Comparison of ENCODE assay signal across 22 cellular contexts in the genomic region with DNA sequence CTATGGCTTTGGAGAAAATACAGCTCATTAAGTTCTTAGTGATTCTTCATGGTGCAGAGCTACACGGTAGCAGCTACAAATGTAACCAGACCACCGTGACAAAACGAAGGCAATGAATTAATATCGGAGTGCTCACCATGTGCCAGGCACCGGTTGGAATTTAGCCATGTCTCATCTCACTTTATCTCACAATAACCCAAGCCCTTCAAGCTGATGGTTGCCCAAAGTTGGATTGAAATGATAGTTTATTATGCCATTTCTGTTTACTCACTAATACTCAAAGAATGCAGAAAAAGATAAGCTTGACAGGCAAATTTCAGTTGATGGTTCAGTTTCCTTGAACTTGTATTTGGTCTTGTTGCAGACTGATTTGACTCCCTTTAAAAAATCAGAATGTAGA.
"Had no signal": no experiment of that assay in that cellular context is flagged by ENCODE, and none has a peak within 500 bp of the region (broad histone marks: within the 10 kb centered on the region; RNA-seq: fewer than 3 reads in every experiment).

No MANE protein-coding gene starts in this region.

- H3K4me3 ChIP-seq: dorsolateral prefrontal cortex, lower lobe of right lung, mucosa of descending colon, right lobe of liver, testis, tibial artery had no signal

- H3K9me3 ChIP-seq: lower lobe of right lung, mucosa of descending colon, right lobe of liver, testis, tibial artery had no signal

- H3K4me3 Mint-ChIP-seq: natural killer cell treated with Interleukin-12 subunit alpha and Interleukin-12 subunit beta and Interleukin-15 and Interleukin-18, amount 100 ng/mL, for 72 hours; stimulated activated memory B cell treated with anti-CD40 and anti-IgM and Interleukin-4, amounts not matched to agents 10 μg/mL and 1 μg/mL and 100 μg/mL, for 72 hours; type B pancreatic cell had no signal

- FAIRE-seq: colon, frontal cortex, keratinocyte, small intestine had no signal

- H3K9ac ChIP-seq: parathyroid adenoma had no signal

- H3K79me2 ChIP-seq: parathyroid adenoma had no signal

- H3K36me3 Mint-ChIP-seq: naive B cell; natural killer cell treated with Interleukin-12 subunit alpha and Interleukin-12 subunit beta and Interleukin-15 and Interleukin-18, amount 100 ng/mL, for 72 hours; stimulated activated memory B cell treated with anti-CD40 and anti-IgM and Interleukin-4, amounts not matched to agents 10 μg/mL and 1 μg/mL and 100 μg/mL, for 72 hours had no signal

- H3K27me3 ChIP-seq: dorsolateral prefrontal cortex, right lobe of liver, testis, tibial artery had no signal

- ATAC-seq: left ventricle myocardium superior; mucosa of descending colon; natural killer cell treated with Interleukin-12 subunit alpha and Interleukin-12 subunit beta and Interleukin-15 and Interleukin-18, amount 100 ng/mL, for 72 hours; right lobe of liver; stimulated activated memory B cell treated with anti-CD40 and anti-IgM and Interleukin-4, amounts not matched to agents 10 μg/mL and 1 μg/mL and 100 μg/mL, for 72 hours; stimulated activated naive CD8-positive, alpha-beta T cell treated with anti-CD3 and anti-CD28 coated beads, Interleukin-15, Interleukin-2, amounts not matched to agents 100 U/mL and 50 U/mL, for 24 hours had no signal

- H3K27me3 Mint-ChIP-seq: naive B cell; progenitor cell of endocrine pancreas; stimulated activated memory B cell treated with anti-CD40 and anti-IgM and Interleukin-4, amounts not matched to agents 10 μg/mL and 1 μg/mL and 100 μg/mL, for 72 hours; type B pancreatic cell had no signal

- H3K36me3 ChIP-seq: lower lobe of right lung, right lobe of liver, tibial artery had no signal

- H3K27ac Mint-ChIP-seq: naive B cell; natural killer cell treated with Interleukin-12 subunit alpha and Interleukin-12 subunit beta and Interleukin-15 and Interleukin-18, amount 100 ng/mL, for 72 hours; progenitor cell of endocrine pancreas; stimulated activated memory B cell treated with anti-CD40 and anti-IgM and Interleukin-4, amounts not matched to agents 10 μg/mL and 1 μg/mL and 100 μg/mL, for 72 hours; type B pancreatic cell had no signal

- H3K4me1 Mint-ChIP-seq: naive B cell; stimulated activated memory B cell treated with anti-CD40 and anti-IgM and Interleukin-4, amounts not matched to agents 10 μg/mL and 1 μg/mL and 100 μg/mL, for 72 hours had no signal

- DNase-seq: dorsolateral prefrontal cortex; effector CD4-positive, alpha-beta T cell; left ventricle myocardium superior; lower lobe of right lung; mucosa of descending colon; naive B cell; right lobe of liver; small intestine; stimulated activated CD4-positive, alpha-beta T cell treated with anti-CD3 and anti-CD28 coated beads, Interleukin-2, amount 100 ng/mL, for 24 hours; stimulated activated CD4-positive, alpha-beta T cell treated with anti-CD3 and anti-CD28 coated beads, Interleukin-4, amount 100 ng/mL, for 24 hours; stimulated activated naive CD8-positive, alpha-beta T cell treated with anti-CD3 and anti-CD28 coated beads, Interleukin-15, Interleukin-2, amounts not matched to agents 100 U/mL and 50 U/mL, for 24 hours; substantia nigra; testis; tibial artery had no signal

- H3K9me3 Mint-ChIP-seq: stimulated activated memory B cell treated with anti-CD40 and anti-IgM and Interleukin-4, amounts not matched to agents 10 μg/mL and 1 μg/mL and 100 μg/mL, for 72 hours; type B pancreatic cell had no signal

- H3K27ac ChIP-seq: dorsolateral prefrontal cortex, lower lobe of right lung, parathyroid adenoma, right lobe of liver, testis, tibial artery had no signal

- H2AFZ ChIP-seq: parathyroid adenoma had no signal

- H3K4me1 ChIP-seq: lower lobe of right lung, parathyroid adenoma, right lobe of liver, testis had no signal
